In the genomic region with DNA sequence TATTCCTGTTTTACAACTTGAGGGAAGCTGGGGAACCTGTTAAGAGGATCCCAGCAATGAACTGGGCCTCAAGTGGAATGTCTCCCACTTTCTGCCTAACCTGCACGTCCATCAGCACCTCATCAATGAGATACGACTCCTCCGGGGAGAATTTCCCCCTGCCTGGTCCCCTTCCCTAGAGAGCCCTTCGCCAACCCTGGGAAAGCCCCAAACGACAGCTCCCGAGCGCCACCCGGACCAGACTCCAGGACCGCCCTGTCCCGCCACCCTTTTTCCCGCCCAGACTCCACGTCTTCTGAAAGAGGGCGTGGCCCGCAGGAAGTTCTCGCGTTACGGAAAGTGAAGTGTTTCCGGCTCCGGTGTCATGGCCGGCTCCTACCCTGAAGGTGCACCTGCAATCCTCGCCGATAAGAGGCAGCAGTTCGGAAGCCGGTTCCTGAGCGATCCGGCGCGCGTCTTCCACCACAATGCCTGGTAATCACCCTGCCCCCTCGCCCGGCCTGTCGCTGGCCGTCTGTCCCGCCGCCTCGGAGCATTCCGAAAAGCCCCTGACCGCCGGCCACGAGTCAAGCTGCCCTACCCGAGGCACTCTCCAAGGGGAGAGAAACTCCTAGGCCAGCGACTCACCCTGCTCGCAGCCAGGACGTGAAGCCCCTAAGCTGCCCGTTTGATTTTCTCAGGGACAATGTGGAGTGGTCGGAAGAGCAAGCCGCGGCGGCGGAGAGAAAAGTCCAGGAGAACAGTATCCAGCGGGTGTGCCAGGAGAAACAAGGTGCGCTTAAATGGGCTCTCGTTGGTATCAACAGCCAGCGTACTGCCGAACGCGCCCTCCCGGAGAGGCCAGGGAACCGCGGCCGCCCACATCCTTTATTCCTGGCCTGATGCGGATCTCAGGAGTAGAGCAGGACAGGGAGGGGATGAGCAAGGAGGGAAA, we compare ENCODE assay signal across 8 cellular contexts. TPM values are rescaled to one million over a fixed set of nuclear protein-coding genes. Genes with fewer than 3 reads are reported as not detected.
A peak's percentile ranks its signal among the peaks of the same experiment; 100 is the strongest.
DNase-seq lines count a peak whose midpoint lies in the region; ATAC-seq, FAIRE-seq and TF ChIP-seq lines count a peak whose summit lies in the region.
"Not testable (repeated sequence)": the region's sequence is repeated elsewhere in the genome, so short reads cannot be mapped to it uniquely, and the experiment has no call there.

Gene METTL2B, plus strand, starts transcription at position 347 of the 934 bp plus-strand sequence. Its CDS starts 18 bp downstream, at position 365.

- H3K27ac ChIP-seq in left ventricle myocardium inferior (replicated peaks) (peak within 1 kb of the TSS; percentile 89), prostate gland (peak within 1 kb of the TSS; percentile 75 to 84)

- H3K4me3 ChIP-seq in left ventricle myocardium inferior (peak within 1 kb of the TSS; percentile 91), prostate gland (peak within 1 kb of the TSS; percentile 67 to 75)

- H3K27me3 ChIP-seq in left ventricle myocardium inferior (ENCODE audit: low read depth); prostate gland (replicated peaks; ENCODE audit: insufficient read depth): not testable (repeated sequence)

- WGBS in prostate gland: under 1% methylated on average over 53 of the region's 62 CpGs

- H3K36me3 ChIP-seq in left ventricle myocardium inferior: peaks cover 22% of the 10 kb centered on the region
- not testable (repeated sequence) for H3K36me3 ChIP-seq in prostate gland

- in situ Hi-C loops in GM13976 (cut with MboI; ENCODE audit: low sequenced_read_pairs, unreplicated experiment): not testable (repeated sequence)

- TF ChIP-seq POLR2A in prostate gland (IDR thresholded peaks at IDR 0.05): peak; percentile 74

- peak; percentile 52 for FAIRE-seq in urothelium cell line (lab: Jason Lieb, UNC)

- peaks cover 29% of the 10 kb centered on the region for H3K4me1 ChIP-seq in left ventricle myocardium inferior
- not testable (repeated sequence) for H3K4me1 ChIP-seq in prostate gland (replicated peaks)

- intact Hi-C loops in left ventricle myocardium inferior (cut with micrococcal nuclease): not testable (repeated sequence)
- intact Hi-C loops in prostate gland (cut with DNase I): loop anchor here (5.0 kb wide), 1 partner anchor 406 kb away; no protein-coding TSS in a partner anchor

- ATAC-seq in HG02870 (IDR thresholded peaks at IDR 0.05; ENCODE audit: unreplicated experiment): peak; percentile 92

- peak; percentile 85 for DNase-seq in GM13976 (ENCODE audit: low spot score)
- peak; percentile 95 for DNase-seq in NCI-H146 (lab: John Stamatoyannopoulos, UW)
- peak; percentile 86 to 93 (median 88) for DNase-seq in T-helper 1 cell
- DNase-seq in amniotic stem cell (lab: John Stamatoyannopoulos, UW): peak; percentile 86
- peak; percentile 91 for DNase-seq in left ventricle myocardium inferior
- peak; percentile 93 for DNase-seq in prostate gland (ENCODE audit: low spot score)
- peak; percentile 71 for DNase-seq in urothelium cell line (ENCODE audit: low spot score)

- TF ChIP-seq CTCF in GM13976 (IDR thresholded peaks at IDR 0.05; ENCODE audit: borderline replicate concordance, control extremely low read depth, extremely low read depth, insufficient read depth, missing control alignments) (peak; percentile 11), left ventricle myocardium inferior (IDR thresholded peaks at IDR 0.05; ENCODE audit: borderline replicate concordance) (peak; percentile 55), prostate gland (IDR thresholded peaks at IDR 0.05) (peak in 2 of 4 experiments; percentile 43 to 61)

- H3K9me3 ChIP-seq in left ventricle myocardium inferior (replicated peaks); prostate gland: not testable (repeated sequence)

RNA-seq across cellular contexts. Expression of gene METTL2B, which starts in this region (rescaled TPM):
- total RNA-seq in left ventricle myocardium inferior (19.5 TPM), prostate gland (10 to 100 TPM; 16.2 to 28.9 TPM)

Comparison
In these comparisons a context has a peak if more than half of its experiments do, and no peak if none do; other contexts are left out.
1. Peak in every context shown above with its lines: DNase-seq, ATAC-seq, H3K4me3 ChIP-seq and H3K27ac ChIP-seq.